ENCODE assay signal across 8 cellular contexts in the genomic region with DNA sequence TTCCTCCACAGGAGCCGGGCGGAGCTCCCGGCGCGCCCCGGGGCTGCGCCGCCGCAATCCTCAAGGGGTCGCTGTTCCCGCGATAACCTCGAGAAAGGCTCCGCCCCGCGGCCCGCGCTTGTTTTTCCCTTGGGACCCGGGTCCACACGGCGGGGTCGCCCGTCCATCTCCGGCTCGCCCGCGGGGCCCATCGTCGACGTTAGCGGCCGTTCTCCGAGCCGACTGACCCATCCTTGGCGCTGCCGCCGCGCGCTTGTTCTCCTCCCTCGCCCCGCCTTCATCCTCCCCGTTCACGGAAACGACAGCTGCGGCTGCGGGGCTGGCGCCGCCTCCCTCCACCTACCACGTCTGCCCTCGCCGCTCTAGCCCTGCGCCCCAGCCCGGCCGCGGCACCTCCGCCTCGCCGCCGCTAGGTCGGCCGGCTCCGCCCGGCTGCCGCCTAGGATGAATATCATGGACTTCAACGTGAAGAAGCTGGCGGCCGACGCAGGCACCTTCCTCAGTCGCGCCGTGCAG. TPM values are rescaled to one million over a fixed set of nuclear protein-coding genes. Genes with fewer than 3 reads are reported as not detected.
DNase-seq lines count a peak whose midpoint lies in the region; ATAC-seq, FAIRE-seq and TF ChIP-seq lines count a peak whose summit lies in the region.

Gene SH3GLB1 (plus strand): TSS at position 121 of the 516 bp plus-strand sequence. CDS start 324 bp downstream, at position 445.

- ATAC-seq in RWPE2 (ENCODE audit: low read depth), result peak; percentile 92
- peak; percentile 94 to 96 for ATAC-seq in natural killer cell treated with Interleukin-12 subunit alpha and Interleukin-12 subunit beta and Interleukin-15 and Interleukin-18, amount 100 ng/mL, for 72 hours
- ATAC-seq in stimulated activated naive CD8-positive, alpha-beta T cell treated with anti-CD3 and anti-CD28 coated beads, Interleukin-15, Interleukin-2, amounts not matched to agents 100 U/mL and 50 U/mL, for 24 hours, result peak; percentile 93

- peaks cover 27% of the 10 kb centered on the region for H3K36me3 ChIP-seq in RWPE2 (ENCODE audit: low read depth)

- TF ChIP-seq CTCF in LNCaP clone FGC (IDR thresholded peaks at IDR 0.05; ENCODE audit: control insufficient read depth, extremely low read depth, insufficient read depth) (peak; percentile 76), RWPE2 (IDR thresholded peaks at IDR 0.05; ENCODE audit: poor library complexity, severe bottlenecking) (peak; percentile 97)

- peaks cover 8% of the 10 kb centered on the region for H3K27me3 Mint-ChIP-seq in activated T-helper 2 cell treated with anti-CD3 and anti-CD28 coated beads, Interferon-gamma antibody, Interleukin-2, Interleukin-4, amounts not matched to agents 10 μg/mL and 5 μg/mL and 100 μg/mL, durations not matched to agents 14 hours and 24 hours and 36 hours (ENCODE audit: low read depth)
- H3K27me3 Mint-ChIP-seq in natural killer cell treated with Interleukin-12 subunit alpha and Interleukin-12 subunit beta and Interleukin-15 and Interleukin-18, amount 100 ng/mL, for 72 hours, result no peaks in the 10 kb centered on the region

- peak within 1 kb of the TSS; percentile 98 for H3K4me3 Mint-ChIP-seq in activated T-helper 2 cell treated with anti-CD3 and anti-CD28 coated beads, Interferon-gamma antibody, Interleukin-2, Interleukin-4, amounts not matched to agents 10 μg/mL and 5 μg/mL and 100 μg/mL, durations not matched to agents 14 hours and 24 hours and 36 hours (ENCODE audit: low read depth)
- peak within 1 kb of the TSS; percentile 96 for H3K4me3 Mint-ChIP-seq in natural killer cell treated with Interleukin-12 subunit alpha and Interleukin-12 subunit beta and Interleukin-15 and Interleukin-18, amount 100 ng/mL, for 72 hours

- intact Hi-C loops in activated T-helper 2 cell treated with anti-CD3 and anti-CD28 coated beads, Interferon-gamma antibody, Interleukin-2, Interleukin-4, amounts not matched to agents 10 μg/mL and 5 μg/mL and 100 μg/mL, durations not matched to agents 14 hours and 24 hours and 36 hours (cut with micrococcal nuclease), result loop anchor here (1.0 to 10.0 kb wide), 7 partner anchors 36 to 620 kb away; partner anchors contain the start of gene LMO4

- in situ Hi-C loops in G401 (cut with HindIII; ENCODE audit: low sequenced_read_pairs), result no loop called here

- peak; percentile 82 for TF ChIP-seq POLR2A in H54 (IDR thresholded peaks at IDR 0.05; ENCODE audit: low read depth, low read length)

- no peak for FAIRE-seq in H54 (lab: Jason Lieb, UNC)

- H3K27ac Mint-ChIP-seq in activated T-helper 2 cell treated with anti-CD3 and anti-CD28 coated beads, Interferon-gamma antibody, Interleukin-2, Interleukin-4, amounts not matched to agents 10 μg/mL and 5 μg/mL and 100 μg/mL, durations not matched to agents 14 hours and 24 hours and 36 hours, result peak within 1 kb of the TSS; percentile 97
- peak within 1 kb of the TSS; percentile 97 to 98 for H3K27ac Mint-ChIP-seq in natural killer cell treated with Interleukin-12 subunit alpha and Interleukin-12 subunit beta and Interleukin-15 and Interleukin-18, amount 100 ng/mL, for 72 hours

- peaks cover 38% of the 10 kb centered on the region for H3K4me1 Mint-ChIP-seq in activated T-helper 2 cell treated with anti-CD3 and anti-CD28 coated beads, Interferon-gamma antibody, Interleukin-2, Interleukin-4, amounts not matched to agents 10 μg/mL and 5 μg/mL and 100 μg/mL, durations not matched to agents 14 hours and 24 hours and 36 hours (ENCODE audit: low read depth)
- H3K4me1 Mint-ChIP-seq in natural killer cell treated with Interleukin-12 subunit alpha and Interleukin-12 subunit beta and Interleukin-15 and Interleukin-18, amount 100 ng/mL, for 72 hours (ENCODE audit: low read depth in 2 of 2), result peaks cover 41 to 46% of the 10 kb centered on the region in 2 donors

- H3K9me3 ChIP-seq in RWPE2 (ENCODE audit: severe bottlenecking), result no peaks in the 10 kb centered on the region

- no peaks in the 10 kb centered on the region for H3K9me3 Mint-ChIP-seq in activated T-helper 2 cell treated with anti-CD3 and anti-CD28 coated beads, Interferon-gamma antibody, Interleukin-2, Interleukin-4, amounts not matched to agents 10 μg/mL and 5 μg/mL and 100 μg/mL, durations not matched to agents 14 hours and 24 hours and 36 hours
- H3K9me3 Mint-ChIP-seq in natural killer cell treated with Interleukin-12 subunit alpha and Interleukin-12 subunit beta and Interleukin-15 and Interleukin-18, amount 100 ng/mL, for 72 hours, result no peaks in the 10 kb centered on the region

- H3K4me3 ChIP-seq in LNCaP clone FGC (ENCODE audit: low read depth, low read length), result peak within 1 kb of the TSS; percentile 77
- H3K4me3 ChIP-seq in RWPE2 (ENCODE audit: severe bottlenecking), result peak within 1 kb of the TSS; percentile 70

- peaks cover 20% of the 10 kb centered on the region for H3K36me3 Mint-ChIP-seq in activated T-helper 2 cell treated with anti-CD3 and anti-CD28 coated beads, Interferon-gamma antibody, Interleukin-2, Interleukin-4, amounts not matched to agents 10 μg/mL and 5 μg/mL and 100 μg/mL, durations not matched to agents 14 hours and 24 hours and 36 hours (ENCODE audit: low read depth)
- peaks cover 5% of the 10 kb centered on the region for H3K36me3 Mint-ChIP-seq in natural killer cell treated with Interleukin-12 subunit alpha and Interleukin-12 subunit beta and Interleukin-15 and Interleukin-18, amount 100 ng/mL, for 72 hours

- DNase-seq in G401 (ENCODE audit: low spot score), result peak; percentile 82
- peak; percentile 66 for DNase-seq in H54 (ENCODE audit: insufficient read length, low spot score)
- DNase-seq in LNCaP clone FGC (ENCODE audit: low read depth), result peak; percentile 67
- peak; percentile 89 for DNase-seq in RWPE2 (ENCODE audit: low spot score)
- peak; percentile 89 for DNase-seq in activated T-helper 2 cell treated with anti-CD3 and anti-CD28 coated beads, Interferon-gamma antibody, Interleukin-2, Interleukin-4, amounts not matched to agents 10 μg/mL and 5 μg/mL and 100 μg/mL, durations not matched to agents 14 hours and 24 hours and 36 hours (ENCODE audit: low spot score)
- peak; percentile 80 for DNase-seq in fibroblast of peridontal ligament (ENCODE audit: extremely low read depth)
- DNase-seq in natural killer cell treated with Interleukin-12 subunit alpha and Interleukin-12 subunit beta and Interleukin-15 and Interleukin-18, amount 100 ng/mL, for 72 hours (ENCODE audit: low spot score), result peak; percentile 94
- DNase-seq in stimulated activated naive CD8-positive, alpha-beta T cell treated with anti-CD3 and anti-CD28 coated beads, Interleukin-15, Interleukin-2, amounts not matched to agents 100 U/mL and 50 U/mL, for 24 hours, result peak; percentile 93

- no peaks in the 10 kb centered on the region for H3K27me3 ChIP-seq in RWPE2 (ENCODE audit: insufficient read depth, poor library complexity, severe bottlenecking)

- H3K27ac ChIP-seq in RWPE2 (ENCODE audit: poor library complexity, severe bottlenecking), result peak within 1 kb of the TSS; percentile 81

- H3K4me1 ChIP-seq in RWPE2 (ENCODE audit: insufficient read depth, poor library complexity, severe bottlenecking), result peaks cover 16% of the 10 kb centered on the region

RNA-seq across cellular contexts. Expression of gene SH3GLB1, which starts in this region (rescaled TPM):
- 8.7 and 21.7 TPM in 2 replicates for total RNA-seq in G401 (2014; rRNA removed; shearing (Covaris generic))
- 60.5 and 65.7 TPM in 2 replicates for total RNA-seq in activated T-helper 2 cell treated with anti-CD3 and anti-CD28 coated beads, Interferon-gamma antibody, Interleukin-2, Interleukin-4, amounts not matched to agents 10 μg/mL and 5 μg/mL and 100 μg/mL, durations not matched to agents 14 hours and 24 hours and 36 hours
- total RNA-seq in natural killer cell treated with Interleukin-12 subunit alpha and Interleukin-12 subunit beta and Interleukin-15 and Interleukin-18, amount 100 ng/mL, for 72 hours, result 100 to 1,000 TPM in 1 of 2 donors, 10 to 100 TPM in 1; 59.3 to 107 TPM

Comparison
In these comparisons a context has a peak if more than half of its experiments do, and no peak if none do; other contexts are left out.
1. Peak in every context shown above with its lines: DNase-seq, ATAC-seq, H3K4me3 ChIP-seq and H3K27ac ChIP-seq.